ENCODE assay signal across 7 cellular contexts in genomic region chr2:52810460-52810859, GRCh38.
A peak's percentile ranks its signal among the peaks of the same experiment; 100 is the strongest.
DNase-seq lines count a peak whose midpoint lies in the region; ATAC-seq lines count a peak whose summit lies in the region.

No MANE protein-coding gene starts in this region.

- H3K4me3 Mint-ChIP-seq in T-helper 2 cell treated with Interferon-gamma antibody and Interleukin-4, amounts not matched to agents 5 μg/mL and 100 μg/mL, for 36 hours, result no peak overlapping the region

- H3K36me3 Mint-ChIP-seq in T-helper 2 cell treated with Interferon-gamma antibody and Interleukin-4, amounts not matched to agents 5 μg/mL and 100 μg/mL, for 36 hours (ENCODE audit: low read depth), result no peaks in the 10 kb centered on the region

- H3K9me3 Mint-ChIP-seq in T-helper 2 cell treated with Interferon-gamma antibody and Interleukin-4, amounts not matched to agents 5 μg/mL and 100 μg/mL, for 36 hours, result peaks cover 14% of the 10 kb centered on the region

- H3K4me1 Mint-ChIP-seq in T-helper 2 cell treated with Interferon-gamma antibody and Interleukin-4, amounts not matched to agents 5 μg/mL and 100 μg/mL, for 36 hours (ENCODE audit: low read depth), result no peaks in the 10 kb centered on the region

- DNase-seq in MV-4-11 (lab: John Stamatoyannopoulos, UW) (peak; percentile 6), epidermal melanocyte (ENCODE audit: insufficient read length, low spot score) (peak; percentile 29), pons (ENCODE audit: low spot score) (peak; percentile 40), occipital lobe (lab: John Stamatoyannopoulos, UW) (no peak), NCI-H1436 (lab: John Stamatoyannopoulos, UW) (no peak)
- no peak for DNase-seq in T-helper 2 cell treated with Interferon-gamma antibody and Interleukin-4, amounts not matched to agents 5 μg/mL and 100 μg/mL, for 36 hours (ENCODE audit: low spot score)

- no peaks in the 10 kb centered on the region for H3K27me3 Mint-ChIP-seq in T-helper 2 cell treated with Interferon-gamma antibody and Interleukin-4, amounts not matched to agents 5 μg/mL and 100 μg/mL, for 36 hours (ENCODE audit: low read depth)

- H3K27ac Mint-ChIP-seq in T-helper 2 cell treated with Interferon-gamma antibody and Interleukin-4, amounts not matched to agents 5 μg/mL and 100 μg/mL, for 36 hours, result no peak overlapping the region

- ATAC-seq in GM19351 (IDR thresholded peaks at IDR 0.05; ENCODE audit: unreplicated experiment), result peak; percentile 62

Comparison
In these comparisons a context has a peak if more than half of its experiments do, and no peak if none do; other contexts are left out.
1. DNase-seq: peak in MV-4-11 (single experiment), epidermal melanocyte (single experiment) and pons (single experiment); none in occipital lobe (single experiment), T-helper 2 cell treated with Interferon-gamma antibody and Interleukin-4, amounts not matched to agents 5 μg/mL and 100 μg/mL, for 36 hours (single experiment) and NCI-H1436 (single experiment).